Comparison of ENCODE assay signal across 1 cellular context in genomic region chr20:3670511-3670910, GRCh38.
TF ChIP-seq lines count a peak whose summit lies in the region.

No MANE protein-coding gene starts in this region.

TF ChIP-seq in SK-N-SH, 30 proteins besides CTCF, POLR2A, EP300 and RAD21 (continued from another document):
- TF ChIP-seq PBX3 (IDR thresholded peaks at IDR 0.05), result no peak
- TF ChIP-seq GATA2 (CRISPR knock-in tag; IDR thresholded peaks at IDR 0.05), result no peak
- TF ChIP-seq CHD2 (IDR thresholded peaks at IDR 0.05; ENCODE audit: low read length, partially characterized antibody), result no peak
- no peak for TF ChIP-seq USF1 (IDR thresholded peaks at IDR 0.05; ENCODE audit: borderline replicate concordance, low read depth)
- TF ChIP-seq NRF1 (IDR thresholded peaks at IDR 0.05; ENCODE audit: low read depth, low read length), result no peak
- no peak for TF ChIP-seq TAF1 (IDR thresholded peaks at IDR 0.05; ENCODE audit: borderline replicate concordance, low read depth, low read length)
- TF ChIP-seq POLR2AphosphoS5 (IDR thresholded peaks at IDR 0.05; ENCODE audit: low read depth, low read length), result no peak
